Comparison of ENCODE assay signal across 15 cellular contexts in genomic region chr20:61556116-61556515, GRCh38.
DNase-seq lines count a peak whose midpoint lies in the region; ATAC-seq, FAIRE-seq and TF ChIP-seq lines count a peak whose summit lies in the region.
"Had no signal": no experiment of that assay in that cellular context is flagged by ENCODE, and none has a peak within 500 bp of the region (broad histone marks: within the 10 kb centered on the region; RNA-seq: fewer than 3 reads in every experiment).

No MANE protein-coding gene starts in this region.

- H3K9me3 ChIP-seq in mesodermal cell (ENCODE audit: control insufficient read depth, low read length) (no peaks in the 10 kb centered on the region), pancreas (no peaks in the 10 kb centered on the region), SJCRH30 (replicated peaks) (peaks cover 10% of the 10 kb centered on the region; the same call in 1 of the 2 replicates)
- H3K9me3 ChIP-seq: adrenal gland, psoas muscle had no signal

- H3K36me3 ChIP-seq in mesodermal cell (ENCODE audit: control insufficient read depth, insufficient read depth, low read length) = no peaks in the 10 kb centered on the region
- H3K36me3 ChIP-seq in pancreas = no peaks in the 10 kb centered on the region
- H3K36me3 ChIP-seq in SJCRH30 = 0 out of 2 replicates have a peak, but pooled peaks cover 2% of the 10 kb centered on the region
- H3K36me3 ChIP-seq: adrenal gland had no signal

- DNase-seq in AG08396 (ENCODE audit: low spot score) = peak; percentile 90
- DNase-seq in LHCN-M2 (ENCODE audit: low read depth) = peak; percentile 82
- DNase-seq in choroid plexus epithelial cell (ENCODE audit: low read depth) = peak; percentile 83
- no peak for DNase-seq in effector CD4-positive, alpha-beta T cell
- no peak for DNase-seq in NCI-H1417 treated with DMSO at 0.1 percent for 48 hours (lab: John Stamatoyannopoulos, UW)
- no peak for DNase-seq in pancreas
- no peak for DNase-seq in SJCRH30
- DNase-seq: adrenal gland; hippocampal formation; psoas muscle; stimulated activated CD4-positive, alpha-beta T cell treated with anti-CD3 and anti-CD28 coated beads, Interleukin-2, amount 100 ng/mL, for 48 hours; stimulated activated naive CD4-positive, alpha-beta T cell had no signal

- WGBS in mesodermal cell (ENCODE audit: insufficient coverage in 2 of 2), 2 experiments = 83 to 88% methylated on average over 2 of the region's 2 CpGs
- 61 to 74% methylated on average over 2 of the region's 2 CpGs for WGBS in pancreas, 2 donors

- no peak for ATAC-seq in pancreas
- ATAC-seq: activated CD4-positive, CD25-positive, alpha-beta regulatory T cell treated with anti-CD3 and anti-CD28 coated beads, Interleukin-2, amount 50 U/mL, for 24 hours; psoas muscle had no signal

- H3K27me3 ChIP-seq in pancreas (no peaks in the 10 kb centered on the region), SJCRH30 (peaks cover 25% of the 10 kb centered on the region)
- H3K27me3 ChIP-seq: adrenal gland had no signal

- no peak for FAIRE-seq in pancreas (lab: Jason Lieb, UNC)

- H3K4me1 ChIP-seq in mesodermal cell (ENCODE audit: control insufficient read depth, insufficient read depth, low read length, poor library complexity, severe bottlenecking) = peaks cover 16% of the 10 kb centered on the region
- H3K4me1 ChIP-seq in pancreas = no peaks in the 10 kb centered on the region
- no peaks in the 10 kb centered on the region for H3K4me1 ChIP-seq in SJCRH30
- H3K4me1 ChIP-seq: adrenal gland, psoas muscle had no signal

- TF ChIP-seq CTCF in choroid plexus epithelial cell (conservative IDR thresholded peaks at IDR 0.05; ENCODE audit: low read depth, low read length) (no peak), pancreas (IDR thresholded peaks at IDR 0.05) (no peak)

- H3K4me3 ChIP-seq in choroid plexus epithelial cell (ENCODE audit: low read depth, low read length) = no peak overlapping the region
- H3K4me3 ChIP-seq in mesodermal cell (ENCODE audit: extremely low read depth, insufficient read depth, low read length, poor library complexity, severe bottlenecking) = no peak overlapping the region
- no peak overlapping the region for H3K4me3 ChIP-seq in pancreas
- H3K4me3 ChIP-seq in SJCRH30 = no peak overlapping the region
- H3K4me3 ChIP-seq: adrenal gland, lung, psoas muscle had no signal

- H3K27ac ChIP-seq in mesodermal cell (ENCODE audit: low read depth, low read length, severe bottlenecking) (peak overlapping the region; percentile 77), pancreas (no peak overlapping the region), SJCRH30 (no peak overlapping the region)
- H3K27ac ChIP-seq: adrenal gland, psoas muscle had no signal

- intact Hi-C loops in pancreas (cut with DNase I) = no loop called here

Comparison
In these comparisons a context has a peak if more than half of its experiments do, and no peak if none do; other contexts are left out.
1. DNase-seq: peak in AG08396 (single experiment), LHCN-M2 (single experiment) and choroid plexus epithelial cell (single experiment); none in effector CD4-positive, alpha-beta T cell (single experiment), NCI-H1417 treated with DMSO at 0.1 percent for 48 hours (single experiment), pancreas (0 of 6) and SJCRH30 (0 of 2).